ENCODE assay signal across 1 cellular context in genomic region chr1:15038232-15039016, GRCh38.
TF ChIP-seq lines count a peak whose summit lies in the region.

No MANE protein-coding gene starts in this region.

TF ChIP-seq in GM23338, 12 proteins besides CTCF, POLR2A, EP300 and RAD21 (continued from another document):
- TF ChIP-seq JUNB (IDR thresholded peaks at IDR 0.05; ENCODE audit: unreplicated experiment) (no peak), ETS1 (IDR thresholded peaks at IDR 0.05) (no peak), STAT1 (IDR thresholded peaks at IDR 0.05; ENCODE audit: unreplicated experiment) (no peak), EZH2phosphoT487 (IDR thresholded peaks at IDR 0.05; ENCODE audit: unreplicated experiment) (no peak), REST (IDR thresholded peaks at IDR 0.05; ENCODE audit: unreplicated experiment) (no peak)
TF ChIP-seq in GM23338: peak in this region for 0.
